ENCODE assay signal across 21 cellular contexts in genomic region chr22:45483918-45484499, GRCh38. TPM values are rescaled to one million over a fixed set of nuclear protein-coding genes. Genes with fewer than 3 reads are reported as not detected.
A peak's percentile ranks its signal among the peaks of the same experiment; 100 is the strongest.
DNase-seq lines count a peak whose midpoint lies in the region; ATAC-seq and TF ChIP-seq lines count a peak whose summit lies in the region.
"Had no signal": no experiment of that assay in that cellular context is flagged by ENCODE, and none has a peak within 500 bp of the region (broad histone marks: within the 10 kb centered on the region; RNA-seq: fewer than 3 reads in every experiment).

No MANE protein-coding gene starts in this region.

- H3K27me3 ChIP-seq in IMR-90 (ENCODE audit: control insufficient read depth, insufficient read depth, low read length) (no peaks in the 10 kb centered on the region), endodermal cell (ENCODE audit: control insufficient read depth, insufficient read depth, low read length, poor library complexity, severe bottlenecking) (no peaks in the 10 kb centered on the region), lower lobe of right lung (ENCODE audit: low read depth) (no peaks in the 10 kb centered on the region), Karpas-422 (ENCODE audit: low read length) (0 out of 2 replicates have a peak, but pooled peaks cover 3% of the 10 kb centered on the region)

- in situ Hi-C loops in IMR-90 (cut with MboI; ENCODE audit: low sequenced_read_pairs): no loop called here

- H3K79me1 ChIP-seq in IMR-90 (ENCODE audit: low read depth in 1 of 2, low read length in 2 of 2): no peaks in the 10 kb centered on the region

- no peak for ATAC-seq in IMR-90 (ENCODE audit: low read depth)
- no peak for ATAC-seq in lower lobe of right lung
- peak; percentile 4 for ATAC-seq in sciatic nerve
- no peak for ATAC-seq in GM18868 (IDR thresholded peaks at IDR 0.05; ENCODE audit: unreplicated experiment)
- no peak for ATAC-seq in GM21423 (IDR thresholded peaks at IDR 0.05; ENCODE audit: unreplicated experiment)
- ATAC-seq: SK-N-SH treated with all-trans-retinoic acid at 6 μM for 48 hours had no signal

- H4K91ac ChIP-seq in IMR-90 (ENCODE audit: insufficient read depth, low read depth, low read length): no peak overlapping the region

- no peak for TF ChIP-seq POLR2A in IMR-90 (IDR thresholded peaks at IDR 0.05; ENCODE audit: low read depth, low read length)

- H3K36me3 ChIP-seq in IMR-90 (ENCODE audit: control insufficient read depth, insufficient read depth, low read length) (no peaks in the 10 kb centered on the region), endodermal cell (ENCODE audit: control insufficient read depth, insufficient read depth, low read length) (no peaks in the 10 kb centered on the region), lower lobe of right lung (no peaks in the 10 kb centered on the region), Karpas-422 (ENCODE audit: insufficient read depth, low read length) (no peaks in the 10 kb centered on the region)

- no peak overlapping the region for H3K56ac ChIP-seq in IMR-90 (ENCODE audit: extremely low read depth, insufficient read depth, low read length)

- H3K9me2 ChIP-seq in Karpas-422 (replicated peaks; ENCODE audit: insufficient read depth, low read length): no peaks in the 10 kb centered on the region

- H3K27me3 Mint-ChIP-seq in endodermal cell (ENCODE audit: insufficient read depth): peaks cover 6% of the 10 kb centered on the region

- BruUV-seq in IMR-90 (replicated peaks; lab: Mats Ljungman, UMichigan): no TSS peak

- no peaks in the 10 kb centered on the region for H3K79me2 ChIP-seq in Karpas-422 (ENCODE audit: low read length)

- no peak overlapping the region for H3K4me3 ChIP-seq in IMR-90 (ENCODE audit: insufficient read depth, low read depth, low read length)
- H3K4me3 ChIP-seq in endodermal cell (ENCODE audit: low read length): peak overlapping the region; percentile 51
- no peak overlapping the region for H3K4me3 ChIP-seq in lower lobe of right lung
- H3K4me3 ChIP-seq in Karpas-422 (ENCODE audit: low read length): no peak overlapping the region

- peaks cover 48% of the 10 kb centered on the region for H3K9me3 Mint-ChIP-seq in endodermal cell

- no peak overlapping the region; the same call in 1 of the 2 replicates for H3K18ac ChIP-seq in IMR-90 (ENCODE audit: low read depth, low read length)

- H2BK120ac ChIP-seq in IMR-90 (ENCODE audit: low read depth, low read length): peak overlapping the region; percentile 56

- H4K20me1 ChIP-seq in IMR-90 (ENCODE audit: insufficient read depth, low read length) (no peaks in the 10 kb centered on the region), Karpas-422 (ENCODE audit: insufficient read depth, low read depth, low read length) (no peaks in the 10 kb centered on the region)

- POLR2A ChIA-PET in IMR-90 (lab: Charles Lee; ENCODE audit: unreplicated experiment): no interaction called here

- intact Hi-C loops in IMR-90 (cut with micrococcal nuclease) (no loop called here), lower lobe of right lung (cut with DNase I) (no loop called here), sciatic nerve (cut with DNase I) (no loop called here)

- TF ChIP-seq CTCF in IMR-90 (conservative IDR thresholded peaks at IDR 0.05; ENCODE audit: low read depth, low read length) (no peak), endodermal cell (conservative IDR thresholded peaks at IDR 0.05) (no peak), lower lobe of right lung (IDR thresholded peaks at IDR 0.05) (no peak)

- H3K23ac ChIP-seq in IMR-90 (ENCODE audit: low read depth, low read length): no peak overlapping the region

- 0 out of 3 replicates have a peak overlapping the region, but pooled peaks have one; percentile 7 for H2BK15ac ChIP-seq in IMR-90 (ENCODE audit: low read depth, low read length)

- no peak overlapping the region for H3K27ac Mint-ChIP-seq in endodermal cell
- H3K27ac Mint-ChIP-seq: CD14-positive monocyte, H9 had no signal

- H2BK20ac ChIP-seq in IMR-90 (ENCODE audit: low read depth, low read length): no peak overlapping the region

- H3K9ac ChIP-seq in IMR-90 (ENCODE audit: low read depth, low read length) (no peak overlapping the region), endodermal cell (ENCODE audit: extremely low read depth, low read length, poor library complexity, severe bottlenecking) (no peak overlapping the region), Karpas-422 (ENCODE audit: low read length) (no peak overlapping the region)

- no peak overlapping the region for H3K14ac ChIP-seq in IMR-90 (replicated peaks; ENCODE audit: low read depth, low read length)

- H3K9me1 ChIP-seq in IMR-90 (ENCODE audit: insufficient read depth, low read length): no peaks in the 10 kb centered on the region; the same call in 1 of the 2 replicates

- H2AFZ ChIP-seq in IMR-90 (replicated peaks; ENCODE audit: low read length, poor library complexity) (peak overlapping the region; percentile 32), Karpas-422 (ENCODE audit: low read length) (no peak overlapping the region)

- H2AK5ac ChIP-seq in IMR-90 (ENCODE audit: low read depth, low read length): peak overlapping the region; percentile 30; the same call in 1 of the 2 replicates

- peak overlapping the region; percentile 38; the same call in 1 of the 2 replicates for H3K4ac ChIP-seq in IMR-90 (ENCODE audit: low read depth, low read length)

- H3K9me3 ChIP-seq in IMR-90 (ENCODE audit: control insufficient read depth, insufficient read depth, low read length) (peaks cover 6% of the 10 kb centered on the region), endodermal cell (ENCODE audit: control insufficient read depth, low read length) (peaks cover 57% of the 10 kb centered on the region), lower lobe of right lung (no peaks in the 10 kb centered on the region), Karpas-422 (ENCODE audit: low read length) (peaks cover 3% of the 10 kb centered on the region)

- H3K4me2 ChIP-seq in IMR-90 (ENCODE audit: low read depth, low read length) (no peak overlapping the region), Karpas-422 (ENCODE audit: low read depth, low read length, poor library complexity, severe bottlenecking) (no peak overlapping the region)

- H3K4me1 ChIP-seq in IMR-90 (ENCODE audit: control insufficient read depth, insufficient read depth, low read length) (peaks cover 2% of the 10 kb centered on the region; the same call in 1 of the 2 replicates), endodermal cell (ENCODE audit: control insufficient read depth, insufficient read depth, low read length) (no peaks in the 10 kb centered on the region), lower lobe of right lung (no peaks in the 10 kb centered on the region), Karpas-422 (ENCODE audit: low read length) (no peaks in the 10 kb centered on the region)

- no peak for TF ChIP-seq RAD21 in IMR-90 (IDR thresholded peaks at IDR 0.05; ENCODE audit: low read length)

- whole genome bisulfite sequencing in IMR-90 (ENCODE audit: extremely low coverage in 2 of 2, insufficient read length in 1 of 2), 2 experiments: 80% methylated on average over 1 of the region's 5 CpGs; no CpG with 5 or more reads in 1 of the 2 experiments
- 87 to 94% methylated on average over 5 of the region's 5 CpGs for WGBS in endodermal cell (ENCODE audit: insufficient coverage in 1 of 2, insufficient read length in 1 of 2), 2 experiments

- no peak overlapping the region for H4K8ac ChIP-seq in IMR-90 (ENCODE audit: low read depth in 2 of 2, low read length in 2 of 2)

- H3K4me3 Mint-ChIP-seq in endodermal cell: no peak overlapping the region
- H3K4me3 Mint-ChIP-seq: CD14-positive monocyte, H9 had no signal

- H2AK9ac ChIP-seq in IMR-90 (replicated peaks; ENCODE audit: low read depth, low read length, poor library complexity): no peak overlapping the region

- H3K4me1 Mint-ChIP-seq in endodermal cell: no peaks in the 10 kb centered on the region
- H3K4me1 Mint-ChIP-seq: CD14-positive monocyte had no signal

- H4K5ac ChIP-seq in IMR-90 (ENCODE audit: low read depth, low read length): no peak overlapping the region

- H3K27ac ChIP-seq in IMR-90 (ENCODE audit: insufficient read depth, low read length) (no peak overlapping the region), endodermal cell (ENCODE audit: low read depth, low read length) (no peak overlapping the region), lower lobe of right lung (no peak overlapping the region), Karpas-422 (ENCODE audit: low read length) (no peak overlapping the region)
- H3K27ac ChIP-seq: HL-60 had no signal

- dilution Hi-C loops in IMR-90 (cut with HindIII; ENCODE audit: low sequenced_read_pairs, unreplicated experiment): no loop called here

- no peak overlapping the region for H2BK5ac ChIP-seq in IMR-90 (ENCODE audit: low read depth, low read length, poor library complexity, severe bottlenecking)

- CTCF ChIA-PET in IMR-90 (lab: Yijun Ruan, JAX): no interaction called here

- peaks cover 7% of the 10 kb centered on the region for H3K36me3 Mint-ChIP-seq in endodermal cell (ENCODE audit: low read depth)
- H3K36me3 Mint-ChIP-seq: CD14-positive monocyte had no signal

- DNase-seq in IMR-90 (no peak), endodermal cell (no peak), lower lobe of right lung (peak; percentile 6), sciatic nerve (ENCODE audit: low spot score) (peak; percentile 42), Karpas-422 (no peak), GDM1 (lab: John Stamatoyannopoulos, UW) (no peak)
- DNase-seq: DMS 273 treated with DMSO at 0.1 percent for 48 hours, DND-41, H9, NCI-H1105, NCI-H1694 treated with DMSO at 0.1 percent for 48 hours, NCI-H2107, NCI-H510A, NCI-H774, SHP77 treated with DMSO at 0.1 percent for 48 hours had no signal

TF ChIP-seq in IMR-90, 13 proteins besides CTCF, POLR2A, EP300 and RAD21 (continues in another document):
- TF ChIP-seq RFX5 (IDR thresholded peaks at IDR 0.05; ENCODE audit: low read depth, low read length): no peak
- no peak for TF ChIP-seq MXI1 (IDR thresholded peaks at IDR 0.05; ENCODE audit: borderline replicate concordance, low read depth, low read length)
- TF ChIP-seq MAFK (IDR thresholded peaks at IDR 0.05; ENCODE audit: low read depth, low read length): no peak
- TF ChIP-seq NFE2L2 (IDR thresholded peaks at IDR 0.05; ENCODE audit: low read depth, low read length): no peak
- TF ChIP-seq CEBPB (IDR thresholded peaks at IDR 0.05; ENCODE audit: low read depth, low read length): no peak

RNA-seq across cellular contexts. Expression of gene FBLN1, which starts 18.7 kb away (rescaled TPM):
- total RNA-seq in IMR-90 (2012; rRNA removed): 11.3 and 11.4 TPM in 2 replicates
- 80.8 and 87.9 TPM in 2 replicates for polyA plus RNA-seq in IMR-90 (2012; rRNA removed)
- 107 and 230 TPM in 2 replicates for polyA plus RNA-seq in IMR-90 (2012; cell fraction: cytosol; rRNA removed)
- 78.8 and 81.4 TPM in 2 replicates for polyA plus RNA-seq in IMR-90 (2012; cell fraction: nucleus; rRNA removed; ENCODE audit: low replicate concordance)
- total RNA-seq in endodermal cell: 100 to 1,000 TPM; 226 to 305 TPM
- polyA plus RNA-seq in endodermal cell (2013, experiment 1 of 2): 268 TPM
- polyA plus RNA-seq in endodermal cell (2013, experiment 2 of 2): 268 TPM
- 307 TPM for total RNA-seq in lower lobe of right lung
- 624 TPM for total RNA-seq in sciatic nerve
- total RNA-seq in Karpas-422 (2014; rRNA removed; shearing (Covaris generic); ENCODE audit: low replicate concordance): not detected in 2 replicates
- total RNA-seq: OCI-LY7 had no signal

Comparison
In these comparisons a context has a peak if more than half of its experiments do, and no peak if none do; other contexts are left out.
1. DNase-seq: peak in lower lobe of right lung (single experiment) and sciatic nerve (single experiment); none in IMR-90 (single experiment), endodermal cell (single experiment), Karpas-422 (single experiment) and GDM1 (single experiment).
2. RNA of gene FBLN1, which starts 18.7 kb away (total RNA-seq): 624 TPM in sciatic nerve (single experiment), 307 TPM in lower lobe of right lung (single experiment) and 226 to 305 TPM in endodermal cell; 11.3 to 11.4 TPM in IMR-90 and not detected in Karpas-422; every median in the first group is over 10 times any median in the second.